Comparison of ENCODE assay signal across 2 cellular contexts in the genomic region with DNA sequence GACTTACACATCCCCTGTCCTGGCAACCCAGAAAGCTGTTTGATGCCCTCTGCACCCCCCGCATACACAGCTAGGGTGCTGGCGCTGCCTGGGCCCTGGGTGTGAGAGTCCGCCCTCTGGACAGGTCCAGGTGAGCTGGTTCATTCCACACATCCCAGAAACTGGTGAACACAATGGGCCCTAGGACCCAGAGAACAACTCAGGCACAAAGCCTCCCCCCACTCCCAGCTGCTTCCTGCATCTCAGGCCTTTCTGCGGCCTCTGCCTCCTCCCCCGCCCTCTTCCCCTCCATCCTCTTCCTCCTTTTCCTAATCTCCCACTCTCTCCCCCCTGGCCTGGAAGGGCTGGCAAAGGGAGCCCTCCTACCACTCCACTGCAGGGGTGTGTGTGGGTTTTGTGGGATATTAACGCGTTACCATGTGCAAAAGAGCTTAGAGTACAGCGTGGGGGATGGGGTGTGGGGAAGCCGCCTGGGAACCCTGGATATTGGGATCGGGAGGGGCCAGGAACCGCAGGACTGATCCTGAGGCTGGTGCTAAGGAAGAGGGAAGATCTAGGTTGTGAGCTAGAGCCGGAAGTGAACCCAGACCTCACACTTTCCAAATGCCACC.
TF ChIP-seq lines count a peak whose summit lies in the region.

No MANE protein-coding gene starts in this region.

TF ChIP-seq in WTC11, 78 proteins besides CTCF, POLR2A, EP300 and RAD21 (continued from another document):
- peak; percentile 51 for TF ChIP-seq GABPB1 (CRISPR knock-in tag; IDR thresholded peaks at IDR 0.05)
- TF ChIP-seq SMAD4 (CRISPR knock-in tag; IDR thresholded peaks at IDR 0.05), result no peak

TF ChIP-seq in H1, 55 proteins besides CTCF, POLR2A, EP300 and RAD21 (continued from another document):
- TF ChIP-seq EZH2 (IDR thresholded peaks at IDR 0.05; ENCODE audit: low read depth, low read length, severe bottlenecking) (no peak), CEBPB (IDR thresholded peaks at IDR 0.05; ENCODE audit: low read depth, low read length) (no peak), NANOG (IDR thresholded peaks at IDR 0.05; ENCODE audit: insufficient read depth, low read depth, low read length, poor library complexity, severe bottlenecking) (no peak), POU5F1 (IDR thresholded peaks at IDR 0.05; ENCODE audit: low read depth, low read length) (no peak), CTBP2 (IDR thresholded peaks at IDR 0.05; ENCODE audit: borderline replicate concordance, insufficient read depth, insufficient read length, low read length) (no peak), TCF12 (IDR thresholded peaks at IDR 0.05; ENCODE audit: low read depth, low read length) (peak; percentile 77), HDAC6 (IDR thresholded peaks at IDR 0.05; ENCODE audit: low read depth, low read length) (no peak), TEAD4 (IDR thresholded peaks at IDR 0.05; ENCODE audit: low read depth, low read length) (0 out of 2 replicates have a peak, but pooled peaks have one; percentile 21), SUZ12 (IDR thresholded peaks at IDR 0.05; ENCODE audit: low read length) (no peak), KDM4A (IDR thresholded peaks at IDR 0.05; ENCODE audit: low read depth, low read length, severe bottlenecking) (peak; percentile 4)
